Comparison of ENCODE assay signal across 8 cellular contexts in genomic region chr11:122069946-122070345, GRCh38. TPM values are rescaled to one million over a fixed set of nuclear protein-coding genes. Genes with fewer than 3 reads are reported as not detected.
DNase-seq lines count a peak whose midpoint lies in the region; ATAC-seq, FAIRE-seq and TF ChIP-seq lines count a peak whose summit lies in the region.

No MANE protein-coding gene starts in this region.

- no peak for TF ChIP-seq POLR2A in K562 (conservative IDR thresholded peaks at IDR 0.05)

- WGBS in K562 (ENCODE audit: insufficient coverage, low coverage, missing lambda C conversion rate): 0% methylated on average over 4 of the region's 4 CpGs

- H3K4me2 ChIP-seq in MM.1S (ENCODE audit: low read depth, low read length) (peak overlapping the region; percentile 48), K562 (ENCODE audit: insufficient read depth, low read length) (no peak overlapping the region)

- no peaks in the 10 kb centered on the region for H3K27me3 Mint-ChIP-seq in type B pancreatic cell

- no peaks in the 10 kb centered on the region for H3K36me3 Mint-ChIP-seq in type B pancreatic cell

- H3F3A ChIP-seq in MM.1S (ENCODE audit: insufficient read depth, low read length): 0 out of 2 replicates have a peak, but pooled peaks cover 4% of the 10 kb centered on the region

- TF ChIP-seq CTCF in MM.1S (IDR thresholded peaks at IDR 0.05; ENCODE audit: low read length) (no peak), K562 (IDR thresholded peaks at IDR 0.05 in 2 of 3, conservative IDR thresholded peaks at IDR 0.05 in 1 of 3; ENCODE audit: insufficient read depth in 2 of 3, low read depth in 1 of 3, low read length in 3 of 3) (no peak), type B pancreatic cell (conservative IDR thresholded peaks at IDR 0.05) (no peak)

- CTCF ChIA-PET in K562 (lab: Yijun Ruan, JAX; ENCODE audit: low intra/inter-chr PET ratio): no interaction called here

- H3K4me1 ChIP-seq in MM.1S (ENCODE audit: low read length): peaks cover 17% of the 10 kb centered on the region
- no peaks in the 10 kb centered on the region for H3K4me1 ChIP-seq in K562 (replicated peaks in 1 of 2; ENCODE audit: control insufficient read depth in 2 of 2, insufficient read depth in 2 of 2, low read length in 2 of 2)

- peaks cover 58% of the 10 kb centered on the region for H3K4me1 Mint-ChIP-seq in type B pancreatic cell (ENCODE audit: unreplicated experiment)

- H3K27ac Mint-ChIP-seq in type B pancreatic cell: peak overlapping the region; percentile 67

- H3K4me3 ChIP-seq in MM.1S (ENCODE audit: low read length) (no peak overlapping the region), K562 (no peak overlapping the region)

- POLR2A ChIA-PET in K562 (lab: Yijun Ruan, JAX): no interaction called here

- ATAC-seq in K562: no peak
- ATAC-seq in GM21515 (IDR thresholded peaks at IDR 0.05; ENCODE audit: unreplicated experiment): no peak
- no peak for ATAC-seq in HG03342 (IDR thresholded peaks at IDR 0.05; ENCODE audit: unreplicated experiment)

- TF ChIP-seq RAD21 in K562 (CRISPR knock-in tag; conservative IDR thresholded peaks at IDR 0.05 in 1 of 2, IDR thresholded peaks at IDR 0.05 in 1 of 2): no peak

- peak; percentile 1 for DNase-seq in DMS153 treated with DMSO at 0.1 percent for 48 hours (lab: John Stamatoyannopoulos, UW; ENCODE audit: unreplicated experiment)
- peak; percentile 90 for DNase-seq in MM.1S
- DNase-seq in K562 (ENCODE audit: extremely low read depth in 1 of 4, low spot score in 3 of 4): no peak
- DNase-seq in islet precursor cell: peak; percentile 78
- peak; percentile 76 for DNase-seq in type B pancreatic cell (ENCODE audit: extremely low spot score, unreplicated experiment)
- no peak for DNase-seq in GDM1 (lab: John Stamatoyannopoulos, UW)

- no peaks in the 10 kb centered on the region for H3K9me2 ChIP-seq in MM.1S (replicated peaks; ENCODE audit: insufficient read depth, low read length)

- H3K9me3 ChIP-seq in MM.1S (replicated peaks; ENCODE audit: insufficient read depth, low read length) (no peaks in the 10 kb centered on the region), K562 (replicated peaks; ENCODE audit: control insufficient read depth, insufficient read depth, low read depth, low read length) (no peaks in the 10 kb centered on the region; the same call in 1 of the 2 replicates)

- H3K79me2 ChIP-seq in MM.1S (ENCODE audit: low read length) (no peaks in the 10 kb centered on the region), K562 (ENCODE audit: control insufficient read depth, insufficient read depth, low read length) (no peaks in the 10 kb centered on the region)

- no peaks in the 10 kb centered on the region for H3K9me1 ChIP-seq in K562 (ENCODE audit: control insufficient read depth, insufficient read depth, low read length)

- FAIRE-seq in K562 (lab: Jason Lieb, UNC): no peak

- no peaks in the 10 kb centered on the region for H3K9me3 Mint-ChIP-seq in type B pancreatic cell

- H3K27me3 ChIP-seq in MM.1S (replicated peaks; ENCODE audit: insufficient read depth, low read length) (no peaks in the 10 kb centered on the region), K562 (ENCODE audit: control insufficient read depth in 2 of 2, insufficient read depth in 2 of 2, low read length in 2 of 2) (no peaks in the 10 kb centered on the region)

- peak overlapping the region; percentile 45; the same call in 1 of the 2 replicates for H3K27ac ChIP-seq in MM.1S (ENCODE audit: low read length)
- no peak overlapping the region for H3K27ac ChIP-seq in K562 (ENCODE audit: extremely low read depth, low read depth, low read length)

- H4K20me1 ChIP-seq in MM.1S (ENCODE audit: insufficient read depth, low read length) (no peaks in the 10 kb centered on the region), K562 (replicated peaks; ENCODE audit: control insufficient read depth, insufficient read depth, low read length) (no peaks in the 10 kb centered on the region)

- in situ Hi-C loops in K562 (cut with MboI): no loop called here

- TF ChIP-seq EP300 in K562 (IDR thresholded peaks at IDR 0.05; ENCODE audit: low read length): no peak

- H3K9ac ChIP-seq in MM.1S (ENCODE audit: low read length): no peak overlapping the region
- no peak overlapping the region for H3K9ac ChIP-seq in K562 (ENCODE audit: insufficient read depth in 1 of 2, low read depth in 2 of 2, low read length in 2 of 2)

- no TSS peak for BruUV-seq in K562 (replicated peaks; lab: Mats Ljungman, UMichigan)

- no peaks in the 10 kb centered on the region for H3K36me3 ChIP-seq in MM.1S (replicated peaks; ENCODE audit: insufficient read depth, low read length)
- no peaks in the 10 kb centered on the region for H3K36me3 ChIP-seq in K562 (ENCODE audit: control insufficient read depth, insufficient read depth, low read length)

- H2AFZ ChIP-seq in MM.1S (ENCODE audit: low read length) (no peak overlapping the region), K562 (ENCODE audit: low read depth, low read length) (no peak overlapping the region)

- H3K4me3 Mint-ChIP-seq in type B pancreatic cell: peak overlapping the region; percentile 78

- intact Hi-C loops in K562 (cut with micrococcal nuclease): no loop called here

TF ChIP-seq in K562, 482 proteins besides CTCF, POLR2A, EP300 and RAD21:
- peak; percentile 53 for TF ChIP-seq RFX1 (IDR thresholded peaks at IDR 0.05)
- TF ChIP-seq U2AF1 (optimal IDR thresholded peaks at IDR 0.05; ENCODE audit: low read depth, low read length): no peak
- no peak for TF ChIP-seq CLOCK (CRISPR knock-in tag; IDR thresholded peaks at IDR 0.05; ENCODE audit: borderline replicate concordance)
- no peak for TF ChIP-seq USF1 (CRISPR knock-in tag; IDR thresholded peaks at IDR 0.05)

RNA-seq across cellular contexts. Expression of gene BLID, which starts 46.1 kb away (rescaled TPM):
- total RNA-seq in K562 (2011; cell fraction: chromatin; rRNA removed; ENCODE audit: low replicate concordance): not detected in 2 replicates
- not detected in 2 replicates for total RNA-seq in K562 (2011; cell fraction: nucleolus; rRNA removed)
- not detected in 2 replicates for total RNA-seq in K562 (2011; cell fraction: nucleoplasm; rRNA removed)
- total RNA-seq in K562 (2014; rRNA removed): not detected in 2 replicates
- total RNA-seq in K562 (2014; rRNA removed; fragmentation: Illumina TruSeq; extraction: Trizol): not detected in 2 replicates
- not detected in 2 replicates for total RNA-seq in K562 (2015; rRNA removed; fragmentation: Illumina TruSeq; extraction: Trizol)
- not detected in 2 replicates for total RNA-seq in K562 (2021)
- polyA plus RNA-seq in K562 (2011; rRNA removed): not detected in 2 replicates
- polyA plus RNA-seq in K562 (2011; cell fraction: cytosol; rRNA removed): not detected in 2 replicates
- not detected in 2 replicates for polyA plus RNA-seq in K562 (2011; cell fraction: nucleus; rRNA removed)
- polyA plus RNA-seq in K562 (2012): not detected in 2 replicates
- polyA plus RNA-seq in K562 (2014; fragmentation: Illumina TruSeq; extraction: Trizol): not detected in 2 replicates
- not detected for polyA plus RNA-seq in K562 (2014; fragmentation: Nextera tagmentation; extraction: Ambion mirVana)
- not detected in 2 replicates for polyA plus RNA-seq in K562 (2014; rRNA removed)
- polyA minus RNA-seq in K562 (2011; rRNA and poly(A)+ RNA removed): not detected in 2 replicates
- not detected in 2 replicates for polyA minus RNA-seq in K562 (2011; cell fraction: cytosol; rRNA and poly(A)+ RNA removed)
- polyA minus RNA-seq in K562 (2011; cell fraction: nucleus; rRNA and poly(A)+ RNA removed): not detected in 2 replicates
- total RNA-seq in type B pancreatic cell (ENCODE audit: low replicate concordance): 0.33 and 0.48 TPM in 2 replicates

Comparison
In these comparisons a context has a peak if more than half of its experiments do, and no peak if none do; other contexts are left out.
1. DNase-seq: peak in DMS153 treated with DMSO at 0.1 percent for 48 hours (single experiment), MM.1S (single experiment), islet precursor cell (single experiment) and type B pancreatic cell (single experiment); none in K562 (0 of 4) and GDM1 (single experiment).